15 cellular contexts compared by ENCODE assay signal in the genomic region with DNA sequence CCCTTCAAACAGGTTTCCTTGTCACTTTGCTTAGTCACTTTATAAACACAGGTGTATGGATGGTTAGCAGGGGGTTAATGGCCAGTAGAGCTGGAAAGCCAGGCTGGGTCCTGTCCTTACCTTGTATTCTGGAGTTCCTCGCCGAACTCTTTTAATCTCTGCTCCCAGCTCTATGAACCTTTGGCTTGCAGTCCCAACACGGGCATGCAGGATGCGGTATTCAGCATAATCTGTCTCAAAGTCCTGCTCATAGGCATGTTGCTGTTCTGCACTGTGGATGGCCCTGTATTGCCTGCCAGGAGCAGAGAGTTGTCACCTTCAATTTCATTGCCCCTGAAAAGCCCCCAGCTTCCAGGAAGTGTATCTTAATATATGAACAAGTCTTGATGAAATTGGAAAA. TPM values are rescaled to one million over a fixed set of nuclear protein-coding genes. Genes with fewer than 3 reads are reported as not detected.
A peak's percentile ranks its signal among the peaks of the same experiment; 100 is the strongest.
DNase-seq lines count a peak whose midpoint lies in the region; ATAC-seq and TF ChIP-seq lines count a peak whose summit lies in the region.
"Had no signal": no experiment of that assay in that cellular context is flagged by ENCODE, and none has a peak within 500 bp of the region (broad histone marks: within the 10 kb centered on the region; RNA-seq: fewer than 3 reads in every experiment).

No MANE protein-coding gene starts in this region.

- peak overlapping the region; percentile 68 for H3K27ac Mint-ChIP-seq in activated naive CD8-positive, alpha-beta T cell
- no peak overlapping the region for H3K27ac Mint-ChIP-seq in activated naive CD8-positive, alpha-beta T cell treated with anti-CD3 and anti-CD28 coated beads, Interleukin-2, amount 50 U/mL, for 24 hours
- peak overlapping the region; percentile 30 to 37 for H3K27ac Mint-ChIP-seq in T-cell
- H3K27ac Mint-ChIP-seq: activated CD4-positive, alpha-beta memory T cell treated with anti-CD3 and anti-CD28 coated beads for 36 hours had no signal

- POLR2A ChIA-PET in T-cell (lab: Charles Lee): no interaction called here

- H3K4me3 ChIP-seq in psoas muscle: no peak overlapping the region
- H3K4me3 ChIP-seq: dorsolateral prefrontal cortex, uterus had no signal

- H3K36me3 ChIP-seq in psoas muscle (ENCODE audit: insufficient read depth in 1 of 2, low read depth in 1 of 2): peaks cover 5 to 52% of the 10 kb centered on the region in 2 donors
- H3K36me3 ChIP-seq: uterus had no signal

- no peaks in the 10 kb centered on the region for H3K9me3 ChIP-seq in psoas muscle
- H3K9me3 ChIP-seq: SK-N-SH, uterus had no signal

- WGBS in psoas muscle, 3 donors: 56 to 65% (median 59%) methylated on average over 4 of the region's 4 CpGs

- no peaks in the 10 kb centered on the region for H3K27me3 Mint-ChIP-seq in activated naive CD8-positive, alpha-beta T cell
- no peaks in the 10 kb centered on the region for H3K27me3 Mint-ChIP-seq in activated naive CD8-positive, alpha-beta T cell treated with anti-CD3 and anti-CD28 coated beads, Interleukin-2, amount 50 U/mL, for 24 hours
- H3K27me3 Mint-ChIP-seq in T-cell: no peaks in the 10 kb centered on the region
- H3K27me3 Mint-ChIP-seq: activated CD4-positive, alpha-beta memory T cell treated with anti-CD3 and anti-CD28 coated beads for 36 hours had no signal

- intact Hi-C loops in psoas muscle (cut with DNase I): no loop called here

- DNase-seq in activated naive CD8-positive, alpha-beta T cell treated with anti-CD3 and anti-CD28 coated beads, Interleukin-2, amount 50 U/mL, for 24 hours: no peak
- DNase-seq in T-cell (no peak), psoas muscle (no peak)
- no peak for DNase-seq in effector CD8-positive, alpha-beta T cell (lab: John Stamatoyannopoulos, UW)
- DNase-seq: activated CD4-positive, alpha-beta memory T cell treated with anti-CD3 and anti-CD28 coated beads for 36 hours; Calu3; dorsolateral prefrontal cortex; GF-D8; HCEC 1CT; NCI-H187; NCI-H524; SK-N-SH; uterus had no signal

- H3K9me3 Mint-ChIP-seq in activated naive CD8-positive, alpha-beta T cell (ENCODE audit: low read depth): no peaks in the 10 kb centered on the region
- no peaks in the 10 kb centered on the region for H3K9me3 Mint-ChIP-seq in activated naive CD8-positive, alpha-beta T cell treated with anti-CD3 and anti-CD28 coated beads, Interleukin-2, amount 50 U/mL, for 24 hours
- H3K9me3 Mint-ChIP-seq in T-cell: no peaks in the 10 kb centered on the region
- H3K9me3 Mint-ChIP-seq: activated CD4-positive, alpha-beta memory T cell treated with anti-CD3 and anti-CD28 coated beads for 36 hours had no signal

- H3K4me1 Mint-ChIP-seq in activated naive CD8-positive, alpha-beta T cell (ENCODE audit: low read depth): peaks cover 18% of the 10 kb centered on the region
- peaks cover 31% of the 10 kb centered on the region for H3K4me1 Mint-ChIP-seq in activated naive CD8-positive, alpha-beta T cell treated with anti-CD3 and anti-CD28 coated beads, Interleukin-2, amount 50 U/mL, for 24 hours
- H3K4me1 Mint-ChIP-seq in T-cell: peaks cover 16 to 26% (median 21%) of the 10 kb centered on the region in 3 donors

- peaks cover 4% of the 10 kb centered on the region for H3K4me1 ChIP-seq in psoas muscle
- H3K4me1 ChIP-seq: uterus had no signal

- ATAC-seq in activated naive CD8-positive, alpha-beta T cell treated with anti-CD3 and anti-CD28 coated beads, Interleukin-2, amount 50 U/mL, for 24 hours: no peak
- no peak for ATAC-seq in T-cell (replicated peaks in 1 of 4)
- no peak for ATAC-seq in psoas muscle
- no peak for ATAC-seq in GM19395 (IDR thresholded peaks at IDR 0.05; ENCODE audit: unreplicated experiment)

- TF ChIP-seq CTCF in psoas muscle (IDR thresholded peaks at IDR 0.05): no peak

- no peaks in the 10 kb centered on the region for H3K27me3 ChIP-seq in psoas muscle (ENCODE audit: insufficient read depth in 3 of 3, low read length in 2 of 3)
- H3K27me3 ChIP-seq: dorsolateral prefrontal cortex, uterus had no signal

- no peak overlapping the region for H3K4me3 Mint-ChIP-seq in activated naive CD8-positive, alpha-beta T cell
- no peak overlapping the region for H3K4me3 Mint-ChIP-seq in activated naive CD8-positive, alpha-beta T cell treated with anti-CD3 and anti-CD28 coated beads, Interleukin-2, amount 50 U/mL, for 24 hours
- H3K4me3 Mint-ChIP-seq in T-cell: no peak overlapping the region
- H3K4me3 Mint-ChIP-seq: activated CD4-positive, alpha-beta memory T cell treated with anti-CD3 and anti-CD28 coated beads for 36 hours had no signal

- peak overlapping the region; percentile 9 for H3K27ac ChIP-seq in psoas muscle

- CTCF ChIA-PET in T-cell (lab: Charles Lee): no interaction called here

- peaks cover 2% of the 10 kb centered on the region for H3K36me3 Mint-ChIP-seq in activated naive CD8-positive, alpha-beta T cell
- H3K36me3 Mint-ChIP-seq in activated naive CD8-positive, alpha-beta T cell treated with anti-CD3 and anti-CD28 coated beads, Interleukin-2, amount 50 U/mL, for 24 hours (ENCODE audit: low read depth): peaks cover 41% of the 10 kb centered on the region
- H3K36me3 Mint-ChIP-seq in T-cell: peaks cover 23% of the 10 kb centered on the region

RNA-seq across cellular contexts. Expression of a gene that starts 2.7 kb away (rescaled TPM):
- 1 to 10 TPM in 4 of 5 donors, under 1 TPM in 1; 0.80 to 6.5 (median 2.2) TPM for total RNA-seq in T-cell
- 1 to 10 TPM; 1.3 to 8.5 (median 2.3) TPM for total RNA-seq in psoas muscle
- 1 to 10 TPM; 1.5 to 4.6 (median 4.1) TPM for polyA plus RNA-seq in psoas muscle

RNA-seq across cellular contexts. Expression of a gene that starts 18.1 kb away (rescaled TPM):
- total RNA-seq in T-cell (100 to 1,000 TPM; 397 to 586 (median 532) TPM), psoas muscle (1,000 to 10,000 TPM in 1 of 4 donors, 100 to 1,000 TPM in 3; 471 to 1,023 (median 623) TPM)
- polyA plus RNA-seq in psoas muscle: 1,000 to 10,000 TPM; 1,091 to 1,648 (median 1,147) TPM

RNA-seq across cellular contexts. Expression of a gene that starts 26.0 kb away (rescaled TPM):
- under 1 TPM in 3 of 5 donors, not detected in 2; 0.20 to 0.32 (median 0.26) TPM for total RNA-seq in T-cell
- total RNA-seq in psoas muscle: under 1 TPM; 0.18 to 0.30 (median 0.21) TPM
- under 1 TPM; 0.15 to 0.93 (median 0.57) TPM for polyA plus RNA-seq in psoas muscle

RNA-seq across cellular contexts. Expression of a gene that starts 26.3 kb away (rescaled TPM):
- total RNA-seq in T-cell (10 to 100 TPM; 19.2 to 23.6 (median 21.8) TPM), psoas muscle (10 to 100 TPM; 17.7 to 28.0 (median 18.9) TPM)
- polyA plus RNA-seq in psoas muscle: 10 to 100 TPM in 2 of 3 donors, under 1 TPM in 1; 0.77 to 36.5 (median 26.4) TPM

RNA-seq across cellular contexts. Expression of a gene that starts 27.8 kb away (rescaled TPM):
- total RNA-seq in T-cell: 100 to 1,000 TPM; 151 to 231 (median 190) TPM
- 10 to 100 TPM; 49.5 to 81.9 (median 66.7) TPM for total RNA-seq in psoas muscle
- polyA plus RNA-seq in psoas muscle: 10 to 100 TPM; 48.0 to 89.0 (median 50.0) TPM
